Comparison of ENCODE assay signal across 17 cellular contexts in the genomic region with DNA sequence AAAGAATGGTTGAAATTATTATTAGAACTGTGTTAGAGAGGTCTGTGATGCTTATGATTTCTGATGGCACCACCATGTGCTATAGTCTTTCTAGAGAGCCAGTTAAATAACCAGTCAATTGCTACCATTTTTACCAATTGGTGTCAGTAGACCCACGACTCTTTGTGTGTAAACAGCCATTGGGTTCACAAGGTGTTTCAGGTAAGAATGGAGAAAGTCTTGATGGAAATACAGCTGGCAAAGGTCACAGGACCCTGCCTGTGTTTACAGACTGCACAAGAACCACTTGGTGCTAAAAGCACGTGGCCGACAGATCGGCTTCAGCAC. TPM values are rescaled to one million over a fixed set of nuclear protein-coding genes. Genes with fewer than 3 reads are reported as not detected.
DNase-seq lines count a peak whose midpoint lies in the region; ATAC-seq and TF ChIP-seq lines count a peak whose summit lies in the region.
"Had no signal": no experiment of that assay in that cellular context is flagged by ENCODE, and none has a peak within 500 bp of the region (broad histone marks: within the 10 kb centered on the region; RNA-seq: fewer than 3 reads in every experiment).

No MANE protein-coding gene starts in this region.

- H4K20me1 ChIP-seq in KMS-11 (ENCODE audit: insufficient read depth) = no peaks in the 10 kb centered on the region
- H4K20me1 ChIP-seq: BLaER1 had no signal

- peak; percentile 33; the same call in 1 of the 2 replicates for TF ChIP-seq CTCF in KMS-11 (conservative IDR thresholded peaks at IDR 0.05; ENCODE audit: low read depth, low read length)
- TF ChIP-seq CTCF in coronary artery (IDR thresholded peaks at IDR 0.05) = peak; percentile 4
- peak; percentile 1 for TF ChIP-seq CTCF in osteocyte (IDR thresholded peaks at IDR 0.05)
- no peak for TF ChIP-seq CTCF in upper lobe of right lung (IDR thresholded peaks at IDR 0.05)

- H3K4me1 ChIP-seq in KMS-11 (ENCODE audit: low read depth, poor library complexity, severe bottlenecking) (peaks cover 9% of the 10 kb centered on the region), upper lobe of right lung (peaks cover 25% of the 10 kb centered on the region)

- no peaks in the 10 kb centered on the region for H3K79me2 ChIP-seq in KMS-11 (ENCODE audit: insufficient read depth, low read depth)

- H2AFZ ChIP-seq in KMS-11 (ENCODE audit: low read depth) = no peak overlapping the region

- intact Hi-C loops in upper lobe of right lung (cut with DNase I) = no loop called here

- peaks cover 3% of the 10 kb centered on the region for H3K4me1 Mint-ChIP-seq in osteocyte (ENCODE audit: unreplicated experiment)

- H3K36me3 ChIP-seq in KMS-11 (ENCODE audit: insufficient read depth) (no peaks in the 10 kb centered on the region), upper lobe of right lung (no peaks in the 10 kb centered on the region)
- H3K36me3 ChIP-seq: BLaER1, MG63 had no signal

- H3K27ac ChIP-seq in KMS-11 (no peak overlapping the region), coronary artery (no peak overlapping the region), upper lobe of right lung (no peak overlapping the region)
- H3K27ac ChIP-seq: BLaER1 had no signal

- no peak overlapping the region for H3K4me3 Mint-ChIP-seq in osteocyte (ENCODE audit: unreplicated experiment)
- H3K4me3 Mint-ChIP-seq: effector memory CD8-positive, alpha-beta T cell had no signal

- H3K27me3 ChIP-seq in KMS-11 (ENCODE audit: insufficient read depth, low read depth) (no peaks in the 10 kb centered on the region), upper lobe of right lung (peaks cover 28% of the 10 kb centered on the region)

- H3K4me3 ChIP-seq in KMS-11 (IDR thresholded peaks at IDR 0.05; ENCODE audit: insufficient read depth, low read depth, low read length) = no peak overlapping the region
- H3K4me3 ChIP-seq in coronary artery = no peak overlapping the region
- no peak overlapping the region for H3K4me3 ChIP-seq in upper lobe of right lung
- H3K4me3 ChIP-seq: BLaER1, MG63 had no signal

- H3K9me3 ChIP-seq in upper lobe of right lung = no peaks in the 10 kb centered on the region
- H3K9me3 ChIP-seq: BLaER1, MG63 had no signal

- H3K27ac Mint-ChIP-seq in osteocyte (ENCODE audit: unreplicated experiment) = no peak overlapping the region
- H3K27ac Mint-ChIP-seq: activated T-helper 2 cell treated with anti-CD3 and anti-CD28 coated beads, Interferon-gamma antibody, Interleukin-2, Interleukin-4, amounts not matched to agents 10 μg/mL and 5 μg/mL and 100 μg/mL, durations not matched to agents 14 hours and 24 hours and 36 hours; effector memory CD8-positive, alpha-beta T cell; naive thymus-derived CD8-positive, alpha-beta T cell had no signal

- no peak overlapping the region for H3K4me2 ChIP-seq in KMS-11

- DNase-seq in NCI-H2029 treated with DMSO at 0.1 percent for 48 hours (lab: John Stamatoyannopoulos, UW) (peak; percentile 53), NCI-H2029 (lab: John Stamatoyannopoulos, UW) (no peak), coronary artery (ENCODE audit: low spot score) (no peak), osteocyte (ENCODE audit: extremely low spot score, unreplicated experiment) (no peak), upper lobe of right lung (no peak), NCI-H524 treated with DMSO at 0.1 percent for 48 hours (lab: John Stamatoyannopoulos, UW) (no peak), UCSD-AML1 (lab: John Stamatoyannopoulos, UW; ENCODE audit: unreplicated experiment) (no peak)

- H3K27me3 Mint-ChIP-seq in osteocyte (ENCODE audit: unreplicated experiment) = peaks cover 38% of the 10 kb centered on the region

- H3K9me3 Mint-ChIP-seq in osteocyte (ENCODE audit: unreplicated experiment) = no peaks in the 10 kb centered on the region
- H3K9me3 Mint-ChIP-seq: activated T-helper 2 cell treated with anti-CD3 and anti-CD28 coated beads, Interferon-gamma antibody, Interleukin-2, Interleukin-4, amounts not matched to agents 10 μg/mL and 5 μg/mL and 100 μg/mL, durations not matched to agents 14 hours and 24 hours and 36 hours; effector memory CD8-positive, alpha-beta T cell; naive thymus-derived CD8-positive, alpha-beta T cell had no signal

- no peak for ATAC-seq in upper lobe of right lung
- ATAC-seq: effector memory CD8-positive, alpha-beta T cell; naive thymus-derived CD8-positive, alpha-beta T cell had no signal

- no peak overlapping the region for H3K9ac ChIP-seq in KMS-11
- H3K9ac ChIP-seq: BLaER1 had no signal

- H3K36me3 Mint-ChIP-seq in osteocyte (ENCODE audit: unreplicated experiment) = no peaks in the 10 kb centered on the region
- H3K36me3 Mint-ChIP-seq: naive thymus-derived CD8-positive, alpha-beta T cell had no signal

RNA-seq across cellular contexts. Expression of gene OR10G7, which starts 30.5 kb away (rescaled TPM):
- not detected in 2 replicates for total RNA-seq in osteocyte
- not detected for total RNA-seq in upper lobe of right lung
- total RNA-seq: activated T-helper 2 cell treated with anti-CD3 and anti-CD28 coated beads, Interferon-gamma antibody, Interleukin-2, Interleukin-4, amounts not matched to agents 10 μg/mL and 5 μg/mL and 100 μg/mL, durations not matched to agents 14 hours and 24 hours and 36 hours; cardiac septum; kidney; naive thymus-derived CD8-positive, alpha-beta T cell; SK-MEL-5; temporal lobe had no signal

RNA-seq across cellular contexts. Expression of gene VWA5A, which starts 43.7 kb away (rescaled TPM):
- total RNA-seq in osteocyte (10.0 and 10.5 TPM in 2 replicates), upper lobe of right lung (42.0 TPM)

RNA-seq across cellular contexts. Expression of gene OR10G8, which starts 45.0 kb away (rescaled TPM):
- total RNA-seq in osteocyte = not detected in 2 replicates
- total RNA-seq in upper lobe of right lung = not detected
- total RNA-seq: activated T-helper 2 cell treated with anti-CD3 and anti-CD28 coated beads, Interferon-gamma antibody, Interleukin-2, Interleukin-4, amounts not matched to agents 10 μg/mL and 5 μg/mL and 100 μg/mL, durations not matched to agents 14 hours and 24 hours and 36 hours; cardiac septum; kidney; naive thymus-derived CD8-positive, alpha-beta T cell; SK-MEL-5; temporal lobe had no signal

RNA-seq across cellular contexts. Expression of gene OR10G9, which starts 48.8 kb away (rescaled TPM):
- not detected in 2 replicates for total RNA-seq in osteocyte
- total RNA-seq in upper lobe of right lung = not detected
- total RNA-seq: activated T-helper 2 cell treated with anti-CD3 and anti-CD28 coated beads, Interferon-gamma antibody, Interleukin-2, Interleukin-4, amounts not matched to agents 10 μg/mL and 5 μg/mL and 100 μg/mL, durations not matched to agents 14 hours and 24 hours and 36 hours; cardiac septum; kidney; naive thymus-derived CD8-positive, alpha-beta T cell; SK-MEL-5; temporal lobe had no signal

RNA-seq across cellular contexts. Expression of gene OR10G4, which starts 58.8 kb away (rescaled TPM):
- total RNA-seq in osteocyte (not detected in 2 replicates), upper lobe of right lung (not detected)
- total RNA-seq: activated T-helper 2 cell treated with anti-CD3 and anti-CD28 coated beads, Interferon-gamma antibody, Interleukin-2, Interleukin-4, amounts not matched to agents 10 μg/mL and 5 μg/mL and 100 μg/mL, durations not matched to agents 14 hours and 24 hours and 36 hours; cardiac septum; kidney; naive thymus-derived CD8-positive, alpha-beta T cell; SK-MEL-5; temporal lobe had no signal
